ENCODE assay signal across 10 cellular contexts in genomic region chr17:75822119-75822799, GRCh38. TPM values are rescaled to one million over a fixed set of nuclear protein-coding genes. Genes with fewer than 3 reads are reported as not detected.
DNase-seq lines count a peak whose midpoint lies in the region; ATAC-seq lines count a peak whose summit lies in the region.
"Had no signal": no experiment of that assay in that cellular context is flagged by ENCODE, and none has a peak within 500 bp of the region (broad histone marks: within the 10 kb centered on the region; RNA-seq: fewer than 3 reads in every experiment).

No MANE protein-coding gene starts in this region.

- DNase-seq in DMS153 treated with DMSO at 0.1 percent for 48 hours (lab: John Stamatoyannopoulos, UW; ENCODE audit: unreplicated experiment) (peak; percentile 38), NCI-H2081 treated with DMSO at 0.1 percent for 48 hours (lab: John Stamatoyannopoulos, UW) (peak; percentile 48), midbrain (lab: John Stamatoyannopoulos, UW) (no peak), ACHN (no peak), AG20443 (ENCODE audit: low spot score) (no peak), NCI-H146 (lab: John Stamatoyannopoulos, UW) (no peak)
- DNase-seq in activated T-helper 2 cell treated with anti-CD3 and anti-CD28 coated beads, Interferon-gamma antibody, Interleukin-2, Interleukin-4, amounts not matched to agents 10 μg/mL and 5 μg/mL and 100 μg/mL, durations not matched to agents 14 hours and 24 hours and 36 hours (ENCODE audit: low spot score), result no peak
- peak in 8 of 10 donors; percentile 20 to 80 (median 43) for DNase-seq in naive thymus-derived CD8-positive, alpha-beta T cell
- DNase-seq: tibial artery had no signal

- H3K4me1 Mint-ChIP-seq in activated T-helper 2 cell treated with anti-CD3 and anti-CD28 coated beads, Interferon-gamma antibody, Interleukin-2, Interleukin-4, amounts not matched to agents 10 μg/mL and 5 μg/mL and 100 μg/mL, durations not matched to agents 14 hours and 24 hours and 36 hours (ENCODE audit: low read depth), result peaks cover 6% of the 10 kb centered on the region
- H3K4me1 Mint-ChIP-seq in naive thymus-derived CD8-positive, alpha-beta T cell, result peaks cover 11 to 31% (median 20%) of the 10 kb centered on the region in 4 donors

- ATAC-seq in naive thymus-derived CD8-positive, alpha-beta T cell, result peak; percentile 78 to 95

- no peaks in the 10 kb centered on the region for H3K27me3 Mint-ChIP-seq in activated T-helper 2 cell treated with anti-CD3 and anti-CD28 coated beads, Interferon-gamma antibody, Interleukin-2, Interleukin-4, amounts not matched to agents 10 μg/mL and 5 μg/mL and 100 μg/mL, durations not matched to agents 14 hours and 24 hours and 36 hours (ENCODE audit: low read depth)
- H3K27me3 Mint-ChIP-seq in naive thymus-derived CD8-positive, alpha-beta T cell, result no peaks in the 10 kb centered on the region
- H3K27me3 Mint-ChIP-seq: progenitor cell of endocrine pancreas had no signal

- intact Hi-C loops in activated T-helper 2 cell treated with anti-CD3 and anti-CD28 coated beads, Interferon-gamma antibody, Interleukin-2, Interleukin-4, amounts not matched to agents 10 μg/mL and 5 μg/mL and 100 μg/mL, durations not matched to agents 14 hours and 24 hours and 36 hours (cut with micrococcal nuclease), result no loop called here

- POLR2A ChIA-PET in naive thymus-derived CD8-positive, alpha-beta T cell (lab: Charles Lee), result interaction anchor here (0.8 to 2.9 kb wide), 15 partner anchors 10 to 74 kb away, joined by 3 to 22 read pairs (median 5); partner anchors contain the start of genes TRIM65, UNC13D, UNK and WBP2

- H3K4me3 Mint-ChIP-seq in activated T-helper 2 cell treated with anti-CD3 and anti-CD28 coated beads, Interferon-gamma antibody, Interleukin-2, Interleukin-4, amounts not matched to agents 10 μg/mL and 5 μg/mL and 100 μg/mL, durations not matched to agents 14 hours and 24 hours and 36 hours (ENCODE audit: low read depth), result no peak overlapping the region
- H3K4me3 Mint-ChIP-seq in naive thymus-derived CD8-positive, alpha-beta T cell, result peak overlapping the region in 8 of 10 donors; percentile 14 to 77 (median 54)

- peak overlapping the region; percentile 43 for H3K27ac Mint-ChIP-seq in activated T-helper 2 cell treated with anti-CD3 and anti-CD28 coated beads, Interferon-gamma antibody, Interleukin-2, Interleukin-4, amounts not matched to agents 10 μg/mL and 5 μg/mL and 100 μg/mL, durations not matched to agents 14 hours and 24 hours and 36 hours
- peak overlapping the region; percentile 81 to 93 (median 90) for H3K27ac Mint-ChIP-seq in naive thymus-derived CD8-positive, alpha-beta T cell
- H3K27ac Mint-ChIP-seq: progenitor cell of endocrine pancreas had no signal

- in situ Hi-C loops in ACHN (cut with HindIII; ENCODE audit: low pct_ligation_motif_present, low pct_unique_long_range_greater_than_20kb, low sequenced_read_pairs), result no loop called here

- H3K36me3 Mint-ChIP-seq in activated T-helper 2 cell treated with anti-CD3 and anti-CD28 coated beads, Interferon-gamma antibody, Interleukin-2, Interleukin-4, amounts not matched to agents 10 μg/mL and 5 μg/mL and 100 μg/mL, durations not matched to agents 14 hours and 24 hours and 36 hours (ENCODE audit: low read depth), result peaks cover 49% of the 10 kb centered on the region
- H3K36me3 Mint-ChIP-seq in naive thymus-derived CD8-positive, alpha-beta T cell, result peaks cover 0 to 40% (median 4%) of the 10 kb centered on the region in 3 donors

- H3K9me3 Mint-ChIP-seq in activated T-helper 2 cell treated with anti-CD3 and anti-CD28 coated beads, Interferon-gamma antibody, Interleukin-2, Interleukin-4, amounts not matched to agents 10 μg/mL and 5 μg/mL and 100 μg/mL, durations not matched to agents 14 hours and 24 hours and 36 hours, result no peaks in the 10 kb centered on the region
- H3K9me3 Mint-ChIP-seq in naive thymus-derived CD8-positive, alpha-beta T cell, result no peaks in the 10 kb centered on the region

RNA-seq across cellular contexts. Expression of gene UNC13D, which starts 21.9 kb away (rescaled TPM):
- total RNA-seq in activated T-helper 2 cell treated with anti-CD3 and anti-CD28 coated beads, Interferon-gamma antibody, Interleukin-2, Interleukin-4, amounts not matched to agents 10 μg/mL and 5 μg/mL and 100 μg/mL, durations not matched to agents 14 hours and 24 hours and 36 hours, result 165 and 175 TPM in 2 replicates
- total RNA-seq in naive thymus-derived CD8-positive, alpha-beta T cell, result 100 to 1,000 TPM; 147 to 153 TPM
- polyA plus RNA-seq in naive thymus-derived CD8-positive, alpha-beta T cell, result 10 to 100 TPM; 50.3 to 78.0 (median 54.0) TPM

RNA-seq across cellular contexts. Expression of gene WBP2, which starts 32.9 kb away (rescaled TPM):
- total RNA-seq in activated T-helper 2 cell treated with anti-CD3 and anti-CD28 coated beads, Interferon-gamma antibody, Interleukin-2, Interleukin-4, amounts not matched to agents 10 μg/mL and 5 μg/mL and 100 μg/mL, durations not matched to agents 14 hours and 24 hours and 36 hours, result 79.3 and 80.7 TPM in 2 replicates
- 100 to 1,000 TPM; 152 to 156 TPM for total RNA-seq in naive thymus-derived CD8-positive, alpha-beta T cell
- 10 to 100 TPM; 58.1 to 95.1 (median 70.6) TPM for polyA plus RNA-seq in naive thymus-derived CD8-positive, alpha-beta T cell

RNA-seq across cellular contexts. Expression of gene UNK, which starts 37.7 kb away (rescaled TPM):
- 26.8 and 30.1 TPM in 2 replicates for total RNA-seq in activated T-helper 2 cell treated with anti-CD3 and anti-CD28 coated beads, Interferon-gamma antibody, Interleukin-2, Interleukin-4, amounts not matched to agents 10 μg/mL and 5 μg/mL and 100 μg/mL, durations not matched to agents 14 hours and 24 hours and 36 hours
- 10 to 100 TPM; 55.6 to 57.7 TPM for total RNA-seq in naive thymus-derived CD8-positive, alpha-beta T cell
- 10 to 100 TPM; 24.4 to 26.9 (median 26.2) TPM for polyA plus RNA-seq in naive thymus-derived CD8-positive, alpha-beta T cell

RNA-seq across cellular contexts. Expression of gene TRIM47, which starts 56.1 kb away (rescaled TPM):
- 22.5 and 24.5 TPM in 2 replicates for total RNA-seq in activated T-helper 2 cell treated with anti-CD3 and anti-CD28 coated beads, Interferon-gamma antibody, Interleukin-2, Interleukin-4, amounts not matched to agents 10 μg/mL and 5 μg/mL and 100 μg/mL, durations not matched to agents 14 hours and 24 hours and 36 hours
- total RNA-seq in naive thymus-derived CD8-positive, alpha-beta T cell, result 1 to 10 TPM; 9.7 to 9.9 TPM
- polyA plus RNA-seq in naive thymus-derived CD8-positive, alpha-beta T cell, result 1 to 10 TPM; 1.9 to 8.5 (median 4.2) TPM

RNA-seq across cellular contexts. Expression of gene GALK1, which starts 57.3 kb away (rescaled TPM):
- 55.4 and 63.7 TPM in 2 replicates for total RNA-seq in activated T-helper 2 cell treated with anti-CD3 and anti-CD28 coated beads, Interferon-gamma antibody, Interleukin-2, Interleukin-4, amounts not matched to agents 10 μg/mL and 5 μg/mL and 100 μg/mL, durations not matched to agents 14 hours and 24 hours and 36 hours
- total RNA-seq in naive thymus-derived CD8-positive, alpha-beta T cell, result 10 to 100 TPM; 14.8 to 18.0 TPM
- polyA plus RNA-seq in naive thymus-derived CD8-positive, alpha-beta T cell, result 10 to 100 TPM in 2 of 3 donors, 1 to 10 TPM in 1; 9.5 to 14.4 (median 13.9) TPM

Comparison
In these comparisons a context has a peak if more than half of its experiments do, and no peak if none do; other contexts are left out.
1. DNase-seq: peak in DMS153 treated with DMSO at 0.1 percent for 48 hours (single experiment), NCI-H2081 treated with DMSO at 0.1 percent for 48 hours (single experiment) and naive thymus-derived CD8-positive, alpha-beta T cell (8 of 10); none in activated T-helper 2 cell treated with anti-CD3 and anti-CD28 coated beads, Interferon-gamma antibody, Interleukin-2, Interleukin-4, amounts not matched to agents 10 μg/mL and 5 μg/mL and 100 μg/mL, durations not matched to agents 14 hours and 24 hours and 36 hours (single experiment), midbrain (single experiment), ACHN (single experiment), AG20443 (single experiment) and NCI-H146 (single experiment).